Comparison of ENCODE assay signal across 13 cellular contexts in genomic region chr11:17952487-17952886, GRCh38.
DNase-seq lines count a peak whose midpoint lies in the region; ATAC-seq and TF ChIP-seq lines count a peak whose summit lies in the region.
"Had no signal": no experiment of that assay in that cellular context is flagged by ENCODE, and none has a peak within 500 bp of the region (broad histone marks: within the 10 kb centered on the region; RNA-seq: fewer than 3 reads in every experiment).

No MANE protein-coding gene starts in this region.

- ATAC-seq in heart right ventricle (no peak), right lobe of liver (peak; percentile 50 to 63 (median 60)), GM21717 (IDR thresholded peaks at IDR 0.05; ENCODE audit: unreplicated experiment) (no peak), HG03039 (IDR thresholded peaks at IDR 0.05; ENCODE audit: unreplicated experiment) (no peak)

- H3K9me3 ChIP-seq in cardiac muscle cell (ENCODE audit: low read depth) (no peaks in the 10 kb centered on the region), heart right ventricle (no peaks in the 10 kb centered on the region), right lobe of liver (no peaks in the 10 kb centered on the region), sigmoid colon (no peaks in the 10 kb centered on the region)
- H3K9me3 ChIP-seq: BLaER1 had no signal

- H3K36me3 ChIP-seq in cardiac muscle cell: no peaks in the 10 kb centered on the region
- H3K36me3 ChIP-seq in heart right ventricle: peaks cover 0 to 77% (median 0%) of the 10 kb centered on the region in 9 donors
- no peaks in the 10 kb centered on the region for H3K36me3 ChIP-seq in right lobe of liver
- H3K36me3 ChIP-seq in sigmoid colon: peaks cover 0 to 75% (median 15%) of the 10 kb centered on the region in 4 donors

- no peaks in the 10 kb centered on the region for H3K27me3 ChIP-seq in cardiac muscle cell
- H3K27me3 ChIP-seq in heart right ventricle: no peaks in the 10 kb centered on the region
- no peaks in the 10 kb centered on the region for H3K27me3 ChIP-seq in right lobe of liver
- no peaks in the 10 kb centered on the region for H3K27me3 ChIP-seq in sigmoid colon
- H3K27me3 ChIP-seq: BLaER1 had no signal

- no peak for DNase-seq in cardiac muscle cell (ENCODE audit: low read depth in 1 of 2, low spot score in 1 of 2)
- no peak for DNase-seq in heart right ventricle
- peak; percentile 49 for DNase-seq in fibroblast of gingiva (ENCODE audit: low read depth)
- peak in 1 of 3 donors; percentile 46 for DNase-seq in right lobe of liver
- no peak for DNase-seq in sigmoid colon
- DNase-seq in NCI-H1092 treated with DMSO at 0.1 percent for 48 hours (lab: John Stamatoyannopoulos, UW): no peak
- DNase-seq: AML-193, DMS53, GF-D8 had no signal

- H3K4me1 ChIP-seq in cardiac muscle cell (ENCODE audit: low read depth) (peaks cover 23% of the 10 kb centered on the region), heart right ventricle (peaks cover 0 to 27% (median 10%) of the 10 kb centered on the region in 9 donors), right lobe of liver (peaks cover 0 to 45% (median 17%) of the 10 kb centered on the region in 4 donors), sigmoid colon (no peaks in the 10 kb centered on the region)
- H3K4me1 ChIP-seq: BLaER1 had no signal

- TF ChIP-seq POLR2A in right lobe of liver (IDR thresholded peaks at IDR 0.05): peak; percentile 54
- no peak for TF ChIP-seq POLR2A in sigmoid colon (IDR thresholded peaks at IDR 0.05)

- TF ChIP-seq CTCF in cardiac muscle cell (IDR thresholded peaks at IDR 0.05; ENCODE audit: low read depth, low read length) (no peak), heart right ventricle (IDR thresholded peaks at IDR 0.05) (no peak), right lobe of liver (IDR thresholded peaks at IDR 0.05) (no peak), sigmoid colon (IDR thresholded peaks at IDR 0.05) (no peak)

- 84 to 86% methylated on average over 4 of the region's 4 CpGs for WGBS in heart right ventricle, 2 donors
- WGBS in right lobe of liver (ENCODE audit: insufficient coverage, low coverage, low lambda C conversion rate, missing lambda C conversion rate): 39% methylated on average over 4 of the region's 4 CpGs
- WGBS in sigmoid colon, 2 donors: 84 to 95% methylated on average over 4 of the region's 4 CpGs

- TF ChIP-seq EP300 in sigmoid colon (IDR thresholded peaks at IDR 0.05): no peak

- H3K4me3 ChIP-seq in cardiac muscle cell: no peak overlapping the region
- H3K4me3 ChIP-seq in heart right ventricle: no peak overlapping the region
- H3K4me3 ChIP-seq in right lobe of liver: no peak overlapping the region
- H3K4me3 ChIP-seq in sigmoid colon: no peak overlapping the region
- H3K4me3 ChIP-seq: BLaER1 had no signal

- intact Hi-C loops in heart right ventricle (cut with DNase I) (no loop called here), right lobe of liver (cut with DNase I) (no loop called here), sigmoid colon (cut with DNase I) (no loop called here)

- peak overlapping the region; percentile 89 for H3K27ac ChIP-seq in cardiac muscle cell
- no peak overlapping the region for H3K27ac ChIP-seq in heart right ventricle
- peak overlapping the region; percentile 62 to 77 (median 77) for H3K27ac ChIP-seq in right lobe of liver
- no peak overlapping the region for H3K27ac ChIP-seq in sigmoid colon
- H3K27ac ChIP-seq: 22Rv1, BLaER1 had no signal

Comparison
In these comparisons a context has a peak if more than half of its experiments do, and no peak if none do; other contexts are left out.
1. H3K27ac ChIP-seq: peak in cardiac muscle cell (single experiment) and right lobe of liver (3 of 3); none in heart right ventricle (0 of 10) and sigmoid colon (0 of 4).
2. ATAC-seq: peak in right lobe of liver (4 of 4); none in heart right ventricle (0 of 8), GM21717 (single experiment) and HG03039 (single experiment).